In the genomic region with DNA sequence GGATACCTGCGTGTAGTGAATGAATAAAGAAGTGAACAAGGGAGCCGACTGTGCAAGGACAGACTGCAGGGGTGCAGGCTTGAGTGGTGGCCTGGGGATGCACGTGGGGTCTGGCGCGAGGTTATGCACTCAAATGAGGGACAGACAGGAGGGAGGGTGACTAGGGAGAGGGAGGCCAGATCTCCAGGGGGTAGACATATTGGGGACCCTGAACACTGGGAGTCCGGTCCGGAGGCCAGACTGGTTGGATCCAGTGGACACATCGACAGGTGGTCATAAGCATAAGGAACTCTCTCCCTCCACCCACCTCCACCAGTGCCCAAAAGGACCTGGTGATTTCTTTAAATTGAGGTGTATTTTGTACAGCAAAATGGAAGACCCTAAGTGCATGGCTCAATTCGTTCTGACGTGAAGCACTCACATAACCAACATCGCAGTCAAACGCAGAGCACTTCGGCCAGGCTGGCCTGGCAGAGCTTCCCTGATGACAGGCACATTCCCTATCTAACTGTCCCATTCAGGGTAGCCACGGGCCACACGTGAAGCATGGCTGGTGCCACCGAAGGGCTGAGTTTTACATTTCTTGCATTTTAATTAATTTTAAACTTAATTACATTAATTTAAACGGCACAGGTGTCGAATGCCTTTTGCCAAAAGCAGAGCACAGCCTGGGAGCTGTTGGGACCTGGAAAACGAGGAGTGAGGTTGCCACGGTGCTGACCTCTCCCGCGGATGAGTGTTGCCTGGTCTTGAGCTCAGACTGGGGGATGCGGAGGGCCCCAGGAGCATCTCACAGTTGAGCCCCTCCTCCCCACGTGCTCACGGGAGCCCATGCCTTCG, we compare ENCODE assay signal across 1 cellular context.
TF ChIP-seq lines count a peak whose summit lies in the region.

No MANE protein-coding gene starts in this region.

TF ChIP-seq in HEK293, 187 proteins besides CTCF, POLR2A, EP300 and RAD21 (continued from another document):
- TF ChIP-seq ZNF221 (tag by site-specific recombination; IDR thresholded peaks at IDR 0.05; ENCODE audit: borderline replicate concordance) (no peak), YY2 (tag by site-specific recombination; IDR thresholded peaks at IDR 0.05) (no peak), PRDM4 (tag by site-specific recombination; IDR thresholded peaks at IDR 0.05) (no peak)
